20 cellular contexts compared by ENCODE assay signal in the genomic region with DNA sequence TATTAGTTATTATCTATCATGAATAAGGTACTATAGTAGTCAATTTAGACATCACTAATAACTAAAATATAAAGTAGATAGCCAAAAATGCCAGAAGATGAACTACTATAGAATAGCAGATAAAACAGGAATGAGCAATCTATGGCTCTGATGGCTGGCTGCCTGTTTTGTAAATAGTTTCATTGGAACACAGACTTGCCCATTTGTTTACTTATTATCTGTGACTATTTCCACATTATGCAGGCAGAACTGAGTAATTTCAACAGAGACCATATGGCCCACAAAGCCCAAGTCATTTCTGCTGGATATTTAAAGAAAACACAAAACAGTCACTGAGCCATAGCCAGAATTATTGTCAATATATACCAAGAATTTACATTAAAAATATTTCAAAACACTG.
"Had no signal": no experiment of that assay in that cellular context is flagged by ENCODE, and none has a peak within 500 bp of the region (broad histone marks: within the 10 kb centered on the region; RNA-seq: fewer than 3 reads in every experiment).

No MANE protein-coding gene starts in this region.

- H3K36me3 ChIP-seq: ascending aorta, cardiac muscle cell, colonic mucosa, lower lobe of right lung, right atrium auricular region, spleen, tibial nerve had no signal

- DNase-seq: activated CD4-positive, alpha-beta T cell treated with anti-CD3 and anti-CD28 coated beads for 4 hours; activated CD4-positive, alpha-beta T cell treated with anti-CD3 and anti-CD28 coated beads, Interleukin-2, amount 50 U/mL, for 4 hours; activated effector memory CD4-positive, alpha-beta T cell treated with Interleukin-2 at 50 U/mL for 16 hours; activated naive CD4-positive, alpha-beta T cell treated with Interleukin-2 at 50 U/mL for 16 hours; cerebellar nuclear complex; colonic mucosa; dorsolateral prefrontal cortex; effector memory CD4-positive, alpha-beta T cell; head of caudate nucleus; hypothalamus; immature natural killer cell; lower lobe of right lung; mesendoderm; spleen; stimulated activated naive CD4-positive, alpha-beta T cell had no signal

- H3K27me3 ChIP-seq: ascending aorta, cardiac muscle cell, colonic mucosa, dorsolateral prefrontal cortex, right atrium auricular region, spleen, tibial nerve had no signal

- H3K4me3 ChIP-seq: ascending aorta, cardiac muscle cell, colonic mucosa, dorsolateral prefrontal cortex, lower lobe of right lung, right atrium auricular region, spleen, tibial nerve had no signal

- H3K27ac ChIP-seq: ascending aorta, cardiac muscle cell, colonic mucosa, dorsolateral prefrontal cortex, lower lobe of right lung, right atrium auricular region, spleen, tibial nerve, VCaP had no signal

- H3K9me3 ChIP-seq: ascending aorta, colonic mucosa, lower lobe of right lung, right atrium auricular region, spleen, tibial nerve had no signal

- H3K4me1 ChIP-seq: ascending aorta, colonic mucosa, lower lobe of right lung, right atrium auricular region, spleen, tibial nerve had no signal
